ENCODE assay signal across 8 cellular contexts in genomic region chr5:128905225-128906110, GRCh38. TPM values are rescaled to one million over a fixed set of nuclear protein-coding genes. Genes with fewer than 3 reads are reported as not detected.
DNase-seq lines count a peak whose midpoint lies in the region; ATAC-seq and TF ChIP-seq lines count a peak whose summit lies in the region.

No MANE protein-coding gene starts in this region.

- no peaks in the 10 kb centered on the region for H3K9me3 ChIP-seq in OCI-LY1 (ENCODE audit: low read length)
- H3K9me3 ChIP-seq in hepatocyte (ENCODE audit: low read depth): no peaks in the 10 kb centered on the region

- WGBS in hepatocyte (ENCODE audit: low lambda C conversion rate, missing lambda C conversion rate): 48% methylated on average over 5 of the region's 5 CpGs

- H3K27me3 ChIP-seq in OCI-LY1 (ENCODE audit: insufficient read depth, low read length) (no peaks in the 10 kb centered on the region), hepatocyte (no peaks in the 10 kb centered on the region)

- TF ChIP-seq CTCF in OCI-LY1 (IDR thresholded peaks at IDR 0.05; ENCODE audit: low read length) (peak; percentile 72), astrocyte of the cerebellum (IDR thresholded peaks at IDR 0.05; ENCODE audit: low read depth, low read length, missing control alignments) (peak; percentile 64), hepatocyte (IDR thresholded peaks at IDR 0.05; ENCODE audit: poor library complexity) (peak; percentile 82)

- H4K20me1 ChIP-seq in OCI-LY1 (ENCODE audit: insufficient read depth, low read length) (no peaks in the 10 kb centered on the region), hepatocyte (ENCODE audit: insufficient read depth, poor library complexity, severe bottlenecking) (no peaks in the 10 kb centered on the region)

- ATAC-seq in GM21360 (IDR thresholded peaks at IDR 0.05; ENCODE audit: unreplicated experiment) (peak; percentile 94), HG03460 (IDR thresholded peaks at IDR 0.05; ENCODE audit: unreplicated experiment) (peak; percentile 87)

- H3K4me1 ChIP-seq in OCI-LY1 (ENCODE audit: insufficient read depth, low read length, severe bottlenecking) (no peaks in the 10 kb centered on the region), hepatocyte (ENCODE audit: insufficient read depth) (no peaks in the 10 kb centered on the region)

- no peaks in the 10 kb centered on the region for H3K36me3 ChIP-seq in OCI-LY1 (ENCODE audit: insufficient read depth, low read length)
- H3K36me3 ChIP-seq in hepatocyte (replicated peaks; ENCODE audit: insufficient read depth, low read depth): no peaks in the 10 kb centered on the region

- H2AFZ ChIP-seq in OCI-LY1 (ENCODE audit: low read length): no peak overlapping the region
- H2AFZ ChIP-seq in hepatocyte: no peak overlapping the region

- H3K4me3 ChIP-seq in OCI-LY1 (ENCODE audit: low read depth, low read length, poor library complexity, severe bottlenecking): no peak overlapping the region
- no peak overlapping the region for H3K4me3 ChIP-seq in astrocyte of the cerebellum (ENCODE audit: low read depth, low read length)
- H3K4me3 ChIP-seq in hepatocyte: no peak overlapping the region

- H3K4me2 ChIP-seq in OCI-LY1 (ENCODE audit: low read length) (no peak overlapping the region), hepatocyte (no peak overlapping the region)

- H3K27ac ChIP-seq in OCI-LY1 (ENCODE audit: low read depth, low read length, poor library complexity, severe bottlenecking): no peak overlapping the region
- no peak overlapping the region for H3K27ac ChIP-seq in hepatocyte

- in situ Hi-C loops in astrocyte of the cerebellum (cut with HindIII; ENCODE audit: low sequenced_read_pairs): no loop called here

- no peaks in the 10 kb centered on the region for H3F3A ChIP-seq in OCI-LY1 (ENCODE audit: insufficient read depth, low read length)

- DNase-seq in NCI-H510A treated with DMSO at 0.1 percent for 48 hours (lab: John Stamatoyannopoulos, UW) (peak; percentile 47), NCI-H510A (lab: John Stamatoyannopoulos, UW) (no peak), astrocyte of the cerebellum (ENCODE audit: low read depth) (peak; percentile 60), hepatocyte (ENCODE audit: low spot score) (peak; percentile 75)
- peak; percentile 17 to 35 for DNase-seq in stimulated activated CD4-positive, alpha-beta T cell treated with anti-CD3 and anti-CD28 coated beads, Interleukin-2, amount 100 ng/mL, for 24 hours

- H3K9me2 ChIP-seq in OCI-LY1 (ENCODE audit: low read depth, low read length): no peaks in the 10 kb centered on the region
- H3K9me2 ChIP-seq in hepatocyte (replicated peaks; ENCODE audit: insufficient read depth): no peaks in the 10 kb centered on the region

- H3K9ac ChIP-seq in OCI-LY1 (ENCODE audit: low read length): no peak overlapping the region

- H3K79me2 ChIP-seq in OCI-LY1 (ENCODE audit: insufficient read depth, low read length) (no peaks in the 10 kb centered on the region), hepatocyte (no peaks in the 10 kb centered on the region)

RNA-seq across cellular contexts. Expression of gene SLC27A6, which starts 59.8 kb away (rescaled TPM):
- total RNA-seq in hepatocyte: 5.0 and 5.8 TPM in 2 replicates
- 3.5 and 6.0 TPM in 2 replicates for polyA plus RNA-seq in hepatocyte
